ENCODE assay signal across 8 cellular contexts in the genomic region with DNA sequence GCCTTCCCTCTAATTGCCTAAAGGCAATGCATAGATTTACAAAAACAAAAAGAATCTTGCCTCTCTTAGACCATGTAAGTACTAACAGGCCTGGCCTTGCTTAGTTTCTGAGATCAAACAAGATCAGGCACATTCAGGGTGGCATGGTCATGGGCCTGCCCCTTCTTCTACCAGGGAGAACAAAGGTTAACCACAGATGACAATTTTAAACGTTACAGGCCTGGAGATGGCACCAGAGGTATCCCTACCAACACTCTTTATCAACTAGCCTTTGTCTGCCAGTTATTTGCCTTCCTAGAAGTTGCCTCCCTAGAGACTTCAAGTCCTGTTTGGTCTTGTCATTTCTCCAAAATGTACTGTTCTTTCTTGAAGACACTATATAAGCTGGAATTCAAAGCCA.
A peak's percentile ranks its signal among the peaks of the same experiment; 100 is the strongest.
DNase-seq lines count a peak whose midpoint lies in the region; ATAC-seq and TF ChIP-seq lines count a peak whose summit lies in the region.

No MANE protein-coding gene starts in this region.

- no peak overlapping the region for H3K4me3 ChIP-seq in breast epithelium
- no peak overlapping the region for H3K4me3 ChIP-seq in fibroblast of mammary gland (ENCODE audit: control insufficient read depth, low read depth, low read length)

- H3K4me3 Mint-ChIP-seq in MCF 10A (ENCODE audit: unreplicated experiment): no peak overlapping the region
- no peak overlapping the region for H3K4me3 Mint-ChIP-seq in stimulated activated memory B cell treated with anti-CD40 and anti-IgM and Interleukin-4, amounts not matched to agents 10 μg/mL and 1 μg/mL and 100 μg/mL, for 72 hours

- DNase-seq in MCF 10A (ENCODE audit: unreplicated experiment) (peak; percentile 51), breast epithelium (ENCODE audit: low spot score in 2 of 2) (no peak), NCI-H2196 (lab: John Stamatoyannopoulos, UW; ENCODE audit: unreplicated experiment) (peak; percentile 20), fibroblast of mammary gland (ENCODE audit: low read depth) (peak; percentile 15), activated T-cell treated with anti-CD3 and anti-CD28 coated beads for 4 hours (no peak), GM10266 (ENCODE audit: extremely low spot score) (no peak), KG1 (lab: John Stamatoyannopoulos, UW) (no peak)

- H3K4me1 Mint-ChIP-seq in MCF 10A (ENCODE audit: insufficient read depth, unreplicated experiment): peaks cover 18% of the 10 kb centered on the region
- no peaks in the 10 kb centered on the region for H3K4me1 Mint-ChIP-seq in stimulated activated memory B cell treated with anti-CD40 and anti-IgM and Interleukin-4, amounts not matched to agents 10 μg/mL and 1 μg/mL and 100 μg/mL, for 72 hours

- H3K27me3 Mint-ChIP-seq in MCF 10A (ENCODE audit: insufficient read depth, unreplicated experiment): no peaks in the 10 kb centered on the region
- no peaks in the 10 kb centered on the region for H3K27me3 Mint-ChIP-seq in stimulated activated memory B cell treated with anti-CD40 and anti-IgM and Interleukin-4, amounts not matched to agents 10 μg/mL and 1 μg/mL and 100 μg/mL, for 72 hours

- no peaks in the 10 kb centered on the region for H3K9me3 Mint-ChIP-seq in MCF 10A (ENCODE audit: unreplicated experiment)
- no peaks in the 10 kb centered on the region for H3K9me3 Mint-ChIP-seq in stimulated activated memory B cell treated with anti-CD40 and anti-IgM and Interleukin-4, amounts not matched to agents 10 μg/mL and 1 μg/mL and 100 μg/mL, for 72 hours

- intact Hi-C loops in MCF 10A (cut with micrococcal nuclease): loop anchor here (1.0 to 10.0 kb wide), 3 partner anchors 251 to 541 kb away; no protein-coding TSS in a partner anchor
- intact Hi-C loops in breast epithelium (cut with DNase I; ENCODE audit: low total_unique reads): loop anchor here (5.0 kb wide), 1 partner anchor 694 kb away; no protein-coding TSS in a partner anchor

- no peaks in the 10 kb centered on the region for H3K36me3 Mint-ChIP-seq in MCF 10A (ENCODE audit: insufficient read depth, unreplicated experiment)
- no peaks in the 10 kb centered on the region for H3K36me3 Mint-ChIP-seq in stimulated activated memory B cell treated with anti-CD40 and anti-IgM and Interleukin-4, amounts not matched to agents 10 μg/mL and 1 μg/mL and 100 μg/mL, for 72 hours

- peak overlapping the region; percentile 67 for H3K27ac Mint-ChIP-seq in MCF 10A (ENCODE audit: low read depth, unreplicated experiment)
- no peak overlapping the region for H3K27ac Mint-ChIP-seq in stimulated activated memory B cell treated with anti-CD40 and anti-IgM and Interleukin-4, amounts not matched to agents 10 μg/mL and 1 μg/mL and 100 μg/mL, for 72 hours

- peak; percentile 24 for TF ChIP-seq CTCF in MCF 10A (IDR thresholded peaks at IDR 0.05; ENCODE audit: unreplicated experiment)
- TF ChIP-seq CTCF in breast epithelium (IDR thresholded peaks at IDR 0.05): no peak
- TF ChIP-seq CTCF in fibroblast of mammary gland (conservative IDR thresholded peaks at IDR 0.05; ENCODE audit: control insufficient read depth, insufficient read depth, low read depth, low read length): peak; percentile 2
- no peak for TF ChIP-seq CTCF in GM10266 (IDR thresholded peaks at IDR 0.05; ENCODE audit: control insufficient read depth, insufficient read depth, low read depth, missing control alignments)

- BruUV-seq in MCF 10A (replicated peaks; lab: Mats Ljungman, UMichigan): no TSS peak

- peak overlapping the region in 1 of 2 donors; percentile 50 for H3K27ac ChIP-seq in breast epithelium

- CTCF ChIA-PET in MCF 10A (lab: Yijun Ruan, JAX): interaction anchor here (0.5 to 2.4 kb wide), 27 partner anchors 9 to 987 kb away, joined by 3 to 14 read pairs (median 4); a partner anchor contains a TSS

- TF ChIP-seq POLR2A in breast epithelium (IDR thresholded peaks at IDR 0.05): no peak

- POLR2A ChIA-PET in MCF 10A (lab: Yijun Ruan, JAX): interaction anchor here (0.6 to 3.7 kb wide), 5 partner anchors 16 to 467 kb away, joined by 3 to 22 read pairs (median 3); a partner anchor contains a TSS

- no peaks in the 10 kb centered on the region for H3K36me3 ChIP-seq in breast epithelium

- H3K9me3 ChIP-seq in breast epithelium: no peaks in the 10 kb centered on the region

- H3K4me1 ChIP-seq in breast epithelium: no peaks in the 10 kb centered on the region

- H3K27me3 ChIP-seq in breast epithelium: no peaks in the 10 kb centered on the region

- ATAC-seq in stimulated activated memory B cell treated with anti-CD40 and anti-IgM and Interleukin-4, amounts not matched to agents 10 μg/mL and 1 μg/mL and 100 μg/mL, for 72 hours: peak; percentile 64

Comparison
In these comparisons a context has a peak if more than half of its experiments do, and no peak if none do; other contexts are left out.
1. DNase-seq: peak in MCF 10A (single experiment), NCI-H2196 (single experiment) and fibroblast of mammary gland (single experiment); none in breast epithelium (0 of 2), activated T-cell treated with anti-CD3 and anti-CD28 coated beads for 4 hours (single experiment), GM10266 (single experiment) and KG1 (single experiment).
2. CTCF ChIP-seq: peak in MCF 10A (single experiment) and fibroblast of mammary gland (single experiment); none in breast epithelium (0 of 3) and GM10266 (single experiment).